Comparison of ENCODE assay signal across 8 cellular contexts in the genomic region with DNA sequence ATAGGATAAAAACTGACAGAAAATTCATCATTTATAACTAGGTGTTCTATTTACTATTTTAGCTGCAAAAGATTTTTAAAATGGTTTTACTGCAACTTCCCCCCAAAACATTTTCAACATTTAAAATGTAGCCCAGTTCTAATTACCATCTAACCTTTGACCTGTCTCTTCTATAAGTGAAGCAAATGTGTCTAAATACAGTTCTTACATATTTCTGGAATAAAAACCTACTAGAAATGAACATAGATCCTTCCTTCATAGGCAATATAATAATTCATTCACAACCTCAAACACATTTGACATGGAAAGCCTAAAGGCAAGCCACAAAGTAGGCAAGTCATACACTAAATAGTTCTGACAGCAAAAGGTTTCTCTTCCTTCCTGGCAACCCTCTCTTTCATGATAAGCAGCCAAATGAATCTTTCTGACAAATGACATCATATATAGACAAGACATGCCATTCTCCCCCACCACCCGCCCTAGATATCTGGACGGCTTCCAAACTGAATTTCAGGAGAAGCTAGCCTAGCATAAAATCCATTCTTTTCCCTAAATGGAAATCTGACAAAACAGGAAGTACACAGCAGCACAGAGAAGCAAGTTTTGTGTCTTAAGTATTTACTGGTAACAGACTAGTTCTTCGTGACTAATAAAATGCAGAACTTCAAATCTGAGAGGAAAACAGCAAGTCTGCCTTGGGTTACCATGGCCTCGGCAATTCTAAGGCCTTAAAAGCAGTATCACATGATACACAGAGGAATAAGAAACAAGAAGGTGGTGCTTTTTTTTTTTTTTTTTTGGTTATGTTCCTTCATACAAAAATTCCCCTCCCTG. TPM values are rescaled to one million over a fixed set of nuclear protein-coding genes. Genes with fewer than 3 reads are reported as not detected.
DNase-seq lines count a peak whose midpoint lies in the region; ATAC-seq lines count a peak whose summit lies in the region.

No MANE protein-coding gene starts in this region.

- H3K27ac Mint-ChIP-seq in activated naive CD8-positive, alpha-beta T cell treated with anti-CD3 and anti-CD28 coated beads, Interleukin-2, amount 10 ng/mL, durations not matched to agents 7 days and 5 days, result peak overlapping the region; percentile 91

- peaks cover 40% of the 10 kb centered on the region for H3K4me1 Mint-ChIP-seq in activated naive CD8-positive, alpha-beta T cell treated with anti-CD3 and anti-CD28 coated beads, Interleukin-2, amount 10 ng/mL, durations not matched to agents 7 days and 5 days

- ATAC-seq in GM19035 (IDR thresholded peaks at IDR 0.05; ENCODE audit: unreplicated experiment) (peak; percentile 66), GM21619 (IDR thresholded peaks at IDR 0.05; ENCODE audit: unreplicated experiment) (no peak)
- ATAC-seq in activated naive CD8-positive, alpha-beta T cell treated with anti-CD3 and anti-CD28 coated beads, Interleukin-2, amount 10 ng/mL, durations not matched to agents 7 days and 5 days (ENCODE audit: low read depth), result peak; percentile 84

- peak overlapping the region; percentile 75 for H3K4me3 Mint-ChIP-seq in activated naive CD8-positive, alpha-beta T cell treated with anti-CD3 and anti-CD28 coated beads, Interleukin-2, amount 10 ng/mL, durations not matched to agents 7 days and 5 days

- H3K27me3 Mint-ChIP-seq in activated naive CD8-positive, alpha-beta T cell treated with anti-CD3 and anti-CD28 coated beads, Interleukin-2, amount 10 ng/mL, durations not matched to agents 7 days and 5 days, result no peaks in the 10 kb centered on the region

- POLR2A ChIA-PET in activated naive CD8-positive, alpha-beta T cell treated with anti-CD3 and anti-CD28 coated beads, Interleukin-2, amount 10 ng/mL, durations not matched to agents 7 days and 5 days (lab: Charles Lee), result interaction anchor here (1.1 to 1.4 kb wide), 2 partner anchors 16 to 17 kb away, joined by 3 to 4 read pairs; a partner anchor contains a TSS

- no peaks in the 10 kb centered on the region for H3K9me3 Mint-ChIP-seq in activated naive CD8-positive, alpha-beta T cell treated with anti-CD3 and anti-CD28 coated beads, Interleukin-2, amount 10 ng/mL, durations not matched to agents 7 days and 5 days

- in situ Hi-C loops in KBM-7 (cut with MboI; ENCODE audit: low pct_unique_long_range_greater_than_20kb, low sequenced_read_pairs), result no loop called here

- DNase-seq in AG08395 (ENCODE audit: low spot score) (peak; percentile 77), KBM-7 (peak; percentile 88), glomerular visceral epithelial cell (ENCODE audit: extremely low spot score) (peak; percentile 97), pulmonary artery endothelial cell (ENCODE audit: low read depth, low spot score) (peak; percentile 92), activated gamma-delta T cell (lab: John Stamatoyannopoulos, UW) (no peak)
- no peak for DNase-seq in activated naive CD8-positive, alpha-beta T cell treated with anti-CD3 and anti-CD28 coated beads, Interleukin-2, amount 10 ng/mL, durations not matched to agents 7 days and 5 days

- peaks cover 46% of the 10 kb centered on the region for H3K36me3 Mint-ChIP-seq in activated naive CD8-positive, alpha-beta T cell treated with anti-CD3 and anti-CD28 coated beads, Interleukin-2, amount 10 ng/mL, durations not matched to agents 7 days and 5 days

RNA-seq across cellular contexts. Expression of a gene that starts 17.2 kb away (rescaled TPM):
- total RNA-seq in activated naive CD8-positive, alpha-beta T cell treated with anti-CD3 and anti-CD28 coated beads, Interleukin-2, amount 10 ng/mL, durations not matched to agents 7 days and 5 days, result 10 to 100 TPM; 51.4 to 53.2 TPM
- total RNA-seq in pulmonary artery endothelial cell, result 9.4 and 13.4 TPM in 2 replicates

RNA-seq across cellular contexts. Expression of a gene that starts 36.5 kb away (rescaled TPM):
- total RNA-seq in activated naive CD8-positive, alpha-beta T cell treated with anti-CD3 and anti-CD28 coated beads, Interleukin-2, amount 10 ng/mL, durations not matched to agents 7 days and 5 days, result 100 to 1,000 TPM; 189 to 203 TPM
- total RNA-seq in pulmonary artery endothelial cell, result 166 and 208 TPM in 2 replicates

Comparison
In these comparisons a context has a peak if more than half of its experiments do, and no peak if none do; other contexts are left out.
1. DNase-seq: peak in AG08395 (single experiment), KBM-7 (single experiment), glomerular visceral epithelial cell (single experiment) and pulmonary artery endothelial cell (single experiment); none in activated naive CD8-positive, alpha-beta T cell treated with anti-CD3 and anti-CD28 coated beads, Interleukin-2, amount 10 ng/mL, durations not matched to agents 7 days and 5 days (single experiment) and activated gamma-delta T cell (single experiment).